ENCODE assay signal across 26 cellular contexts in genomic region chr1:161091093-161091492, GRCh38. TPM values are rescaled to one million over a fixed set of nuclear protein-coding genes. Genes with fewer than 3 reads are reported as not detected.
DNase-seq lines count a peak whose midpoint lies in the region; ATAC-seq lines count a peak whose summit lies in the region.
"Had no signal": no experiment of that assay in that cellular context is flagged by ENCODE, and none has a peak within 500 bp of the region (broad histone marks: within the 10 kb centered on the region; RNA-seq: fewer than 3 reads in every experiment).

No MANE protein-coding gene starts in this region.

- H2BK120ac ChIP-seq in trophoblast cell (ENCODE audit: insufficient read depth, low read length, poor library complexity), result peak overlapping the region; percentile 54

- H4K91ac ChIP-seq in trophoblast cell (ENCODE audit: low read depth, low read length), result peak overlapping the region; percentile 84

- no peak overlapping the region for H4K8ac ChIP-seq in trophoblast cell (ENCODE audit: low read depth, low read length)

- peak overlapping the region; percentile 81 for H2BK12ac ChIP-seq in trophoblast cell (ENCODE audit: low read length)

- peaks cover 47% of the 10 kb centered on the region for H3K79me1 ChIP-seq in trophoblast cell (ENCODE audit: low read length)

- H3K27ac ChIP-seq in trophoblast cell (ENCODE audit: low read depth, low read length), result no peak overlapping the region
- H3K27ac ChIP-seq: PC-9, SJCRH30 had no signal

- H3K27me3 ChIP-seq in trophoblast cell (ENCODE audit: insufficient read depth, low read length), result no peaks in the 10 kb centered on the region
- H3K27me3 ChIP-seq: BE2C, MG63, SJCRH30 had no signal

- H2BK5ac ChIP-seq in trophoblast cell (ENCODE audit: low read depth, low read length, poor library complexity), result peak overlapping the region; percentile 23

- peaks cover 48 to 57% of the 10 kb centered on the region in 2 experiments for H3K4me1 ChIP-seq in trophoblast cell (ENCODE audit: control insufficient read depth in 1 of 2, insufficient read depth in 2 of 2, low read length in 2 of 2)
- H3K4me1 ChIP-seq: BE2C, HAP-1 had no signal

- H3K9me3 Mint-ChIP-seq in activated naive CD8-positive, alpha-beta T cell treated with anti-CD3 and anti-CD28 coated beads, Interleukin-2, amount 10 ng/mL, durations not matched to agents 7 days and 5 days, result no peaks in the 10 kb centered on the region
- H3K9me3 Mint-ChIP-seq in activated naive CD8-positive, alpha-beta T cell treated with anti-CD3 and anti-CD28 coated beads, Interleukin-2, amount 50 U/mL, for 24 hours, result no peaks in the 10 kb centered on the region
- H3K9me3 Mint-ChIP-seq: CD8-positive, alpha-beta memory T cell; GM23338; HFFc6 had no signal

- peaks cover 32% of the 10 kb centered on the region for H3K4me1 Mint-ChIP-seq in activated naive CD8-positive, alpha-beta T cell treated with anti-CD3 and anti-CD28 coated beads, Interleukin-2, amount 10 ng/mL, durations not matched to agents 7 days and 5 days
- H3K4me1 Mint-ChIP-seq in activated naive CD8-positive, alpha-beta T cell treated with anti-CD3 and anti-CD28 coated beads, Interleukin-2, amount 50 U/mL, for 24 hours, result peaks cover 53% of the 10 kb centered on the region

- H3K27me3 Mint-ChIP-seq in activated naive CD8-positive, alpha-beta T cell treated with anti-CD3 and anti-CD28 coated beads, Interleukin-2, amount 10 ng/mL, durations not matched to agents 7 days and 5 days, result no peaks in the 10 kb centered on the region
- H3K27me3 Mint-ChIP-seq in activated naive CD8-positive, alpha-beta T cell treated with anti-CD3 and anti-CD28 coated beads, Interleukin-2, amount 50 U/mL, for 24 hours, result no peaks in the 10 kb centered on the region

- H3K4me3 ChIP-seq in trophoblast cell (ENCODE audit: low read depth, low read length), result no peak overlapping the region
- H3K4me3 ChIP-seq: GM23338, HAP-1, MG63, PC-9, SJCRH30 had no signal

- H3K14ac ChIP-seq in trophoblast cell (ENCODE audit: low read length), result peak overlapping the region; percentile 20

- H3K27ac Mint-ChIP-seq in activated naive CD8-positive, alpha-beta T cell treated with anti-CD3 and anti-CD28 coated beads, Interleukin-2, amount 10 ng/mL, durations not matched to agents 7 days and 5 days, result no peak overlapping the region
- no peak overlapping the region for H3K27ac Mint-ChIP-seq in activated naive CD8-positive, alpha-beta T cell treated with anti-CD3 and anti-CD28 coated beads, Interleukin-2, amount 50 U/mL, for 24 hours
- H3K27ac Mint-ChIP-seq: GM23338, HFFc6 had no signal

- H2AK5ac ChIP-seq in trophoblast cell (ENCODE audit: low read length), result peak overlapping the region; percentile 50

- intact Hi-C loops in cardiac septum (cut with DNase I), result no loop called here

- no peak overlapping the region for H3K9ac ChIP-seq in trophoblast cell (ENCODE audit: low read length)

- DNase-seq in activated naive CD8-positive, alpha-beta T cell treated with anti-CD3 and anti-CD28 coated beads, Interleukin-2, amount 10 ng/mL, durations not matched to agents 7 days and 5 days, result peak; percentile 15
- no peak for DNase-seq in activated naive CD8-positive, alpha-beta T cell treated with anti-CD3 and anti-CD28 coated beads, Interleukin-2, amount 50 U/mL, for 24 hours
- DNase-seq in islet precursor cell, result peak; percentile 47
- no peak for DNase-seq in trophoblast cell
- no peak for DNase-seq in activated CD4-positive, alpha-beta T cell treated with anti-CD3 and anti-CD28 coated beads, Interleukin-2, amount 50 U/mL, for 4 hours
- DNase-seq in cardiac septum (ENCODE audit: low spot score), result no peak
- DNase-seq: 8988T, ACHN, BE2C, DMS79 treated with DMSO at 0.1 percent for 48 hours, HFFc6, KG1, MG63, NCI-H1417, NCI-H1694, NCI-H2029 treated with DMSO at 0.1 percent for 48 hours, NCI-H526 treated with DMSO at 0.1 percent for 48 hours, PC-9, SJCRH30 had no signal

- peaks cover 13% of the 10 kb centered on the region for H3K79me2 ChIP-seq in trophoblast cell (ENCODE audit: control insufficient read depth, insufficient read depth, low read length, poor library complexity)

- no peaks in the 10 kb centered on the region for H3K36me3 ChIP-seq in trophoblast cell (ENCODE audit: control insufficient read depth in 1 of 2, insufficient read depth in 2 of 2, low read length in 2 of 2)
- H3K36me3 ChIP-seq: BE2C, HAP-1, MG63, SJCRH30 had no signal

- WGBS in trophoblast cell (ENCODE audit: extremely low coverage, insufficient coverage, insufficient read length), result no CpG with 5 or more reads among the region's 5 CpGs

- POLR2A ChIA-PET in activated naive CD8-positive, alpha-beta T cell treated with anti-CD3 and anti-CD28 coated beads, Interleukin-2, amount 10 ng/mL, durations not matched to agents 7 days and 5 days (lab: Charles Lee), result no interaction called here

- no peak for ATAC-seq in activated naive CD8-positive, alpha-beta T cell treated with anti-CD3 and anti-CD28 coated beads, Interleukin-2, amount 10 ng/mL, durations not matched to agents 7 days and 5 days (ENCODE audit: low read depth)
- no peak for ATAC-seq in activated naive CD8-positive, alpha-beta T cell treated with anti-CD3 and anti-CD28 coated beads, Interleukin-2, amount 50 U/mL, for 24 hours
- ATAC-seq in GM18858 (IDR thresholded peaks at IDR 0.05; ENCODE audit: unreplicated experiment), result no peak
- ATAC-seq: GM23338, Right ventricle myocardium inferior had no signal

- no peaks in the 10 kb centered on the region for H3K36me3 Mint-ChIP-seq in activated naive CD8-positive, alpha-beta T cell treated with anti-CD3 and anti-CD28 coated beads, Interleukin-2, amount 10 ng/mL, durations not matched to agents 7 days and 5 days
- H3K36me3 Mint-ChIP-seq in activated naive CD8-positive, alpha-beta T cell treated with anti-CD3 and anti-CD28 coated beads, Interleukin-2, amount 50 U/mL, for 24 hours (ENCODE audit: low read depth), result no peaks in the 10 kb centered on the region
- H3K36me3 Mint-ChIP-seq: CD8-positive, alpha-beta memory T cell had no signal

- H3K9me3 ChIP-seq in trophoblast cell (ENCODE audit: insufficient read depth, low read depth, low read length), result no peaks in the 10 kb centered on the region
- H3K9me3 ChIP-seq: BE2C, HAP-1, MG63, SJCRH30 had no signal

- H2AFZ ChIP-seq in trophoblast cell (ENCODE audit: insufficient read depth, low read length, poor library complexity), result no peak overlapping the region
- H2AFZ ChIP-seq: GM23338, PC-9 had no signal

- H3K4me2 ChIP-seq in trophoblast cell (ENCODE audit: low read length), result no peak overlapping the region
- H3K4me2 ChIP-seq: GM23338 had no signal

- peak overlapping the region; percentile 22 for H3K4ac ChIP-seq in trophoblast cell (ENCODE audit: low read depth, low read length)

- no peak overlapping the region for H3K23ac ChIP-seq in trophoblast cell (ENCODE audit: low read length)

- no peak overlapping the region for H4K12ac ChIP-seq in trophoblast cell (ENCODE audit: low read depth, low read length)

- no peak overlapping the region for H3K4me3 Mint-ChIP-seq in activated naive CD8-positive, alpha-beta T cell treated with anti-CD3 and anti-CD28 coated beads, Interleukin-2, amount 10 ng/mL, durations not matched to agents 7 days and 5 days
- H3K4me3 Mint-ChIP-seq in activated naive CD8-positive, alpha-beta T cell treated with anti-CD3 and anti-CD28 coated beads, Interleukin-2, amount 50 U/mL, for 24 hours, result no peak overlapping the region
- H3K4me3 Mint-ChIP-seq: CD14-positive monocyte; CD8-positive, alpha-beta memory T cell; GM23338; HFFc6 had no signal

- H3K18ac ChIP-seq in trophoblast cell (ENCODE audit: low read length), result peak overlapping the region; percentile 18

RNA-seq across cellular contexts. Expression of gene NECTIN4, which starts 1.7 kb away (rescaled TPM):
- total RNA-seq in activated naive CD8-positive, alpha-beta T cell treated with anti-CD3 and anti-CD28 coated beads, Interleukin-2, amount 10 ng/mL, durations not matched to agents 7 days and 5 days, result not detected
- polyA plus RNA-seq in trophoblast cell (2013), result 35.8 and 38.6 TPM in 2 replicates
- total RNA-seq in cardiac septum, result not detected
- total RNA-seq: GM23338, Right ventricle myocardium inferior, RPMI7951 had no signal
- polyA plus RNA-seq: CD8-positive, alpha-beta memory T cell had no signal

RNA-seq across cellular contexts. Expression of gene KLHDC9, which starts 7.1 kb away (rescaled TPM):
- 1 to 10 TPM; 1.2 TPM for total RNA-seq in activated naive CD8-positive, alpha-beta T cell treated with anti-CD3 and anti-CD28 coated beads, Interleukin-2, amount 10 ng/mL, durations not matched to agents 7 days and 5 days
- polyA plus RNA-seq in trophoblast cell (2013), result 4.0 and 4.5 TPM in 2 replicates
- total RNA-seq in cardiac septum, result 10.7 TPM
- total RNA-seq: RPMI7951, SJCRH30 had no signal
- polyA plus RNA-seq: CD14-positive monocyte; CD8-positive, alpha-beta memory T cell had no signal

RNA-seq across cellular contexts. Expression of gene ARHGAP30, which starts 21.4 kb away (rescaled TPM):
- total RNA-seq in activated naive CD8-positive, alpha-beta T cell treated with anti-CD3 and anti-CD28 coated beads, Interleukin-2, amount 10 ng/mL, durations not matched to agents 7 days and 5 days, result 100 to 1,000 TPM; 260 to 273 TPM
- polyA plus RNA-seq in trophoblast cell (2013), result 0.82 and 0.97 TPM in 2 replicates
- 2.6 TPM for total RNA-seq in cardiac septum
- total RNA-seq: GM23338, HFFc6, RPMI7951 had no signal

RNA-seq across cellular contexts. Expression of gene PFDN2, which starts 26.7 kb away (rescaled TPM):
- 10 to 100 TPM; 54.1 to 62.3 TPM for total RNA-seq in activated naive CD8-positive, alpha-beta T cell treated with anti-CD3 and anti-CD28 coated beads, Interleukin-2, amount 10 ng/mL, durations not matched to agents 7 days and 5 days
- 263 and 270 TPM in 2 replicates for polyA plus RNA-seq in trophoblast cell (2013)
- 43.1 TPM for total RNA-seq in cardiac septum

RNA-seq across cellular contexts. Expression of gene NIT1, which starts 26.8 kb away (rescaled TPM):
- 10 to 100 TPM; 44.7 to 49.3 TPM for total RNA-seq in activated naive CD8-positive, alpha-beta T cell treated with anti-CD3 and anti-CD28 coated beads, Interleukin-2, amount 10 ng/mL, durations not matched to agents 7 days and 5 days
- polyA plus RNA-seq in trophoblast cell (2013), result 40.6 and 42.0 TPM in 2 replicates
- total RNA-seq in cardiac septum, result 31.3 TPM

Comparison
In these comparisons a context has a peak if more than half of its experiments do, and no peak if none do; other contexts are left out.
1. DNase-seq: peak in activated naive CD8-positive, alpha-beta T cell treated with anti-CD3 and anti-CD28 coated beads, Interleukin-2, amount 10 ng/mL, durations not matched to agents 7 days and 5 days (single experiment) and islet precursor cell (single experiment); none in activated naive CD8-positive, alpha-beta T cell treated with anti-CD3 and anti-CD28 coated beads, Interleukin-2, amount 50 U/mL, for 24 hours (single experiment), trophoblast cell (0 of 2), activated CD4-positive, alpha-beta T cell treated with anti-CD3 and anti-CD28 coated beads, Interleukin-2, amount 50 U/mL, for 4 hours (0 of 2) and cardiac septum (single experiment).
2. RNA of gene ARHGAP30, which starts 21.4 kb away (total RNA-seq): 260 to 273 TPM in activated naive CD8-positive, alpha-beta T cell treated with anti-CD3 and anti-CD28 coated beads, Interleukin-2, amount 10 ng/mL, durations not matched to agents 7 days and 5 days; 2.6 TPM in cardiac septum (single experiment); every median in the first group is over 10 times any median in the second.